ENCODE assay signal across 8 cellular contexts in genomic region chr16:74430036-74430712, GRCh38. TPM values are rescaled to one million over a fixed set of nuclear protein-coding genes. Genes with fewer than 3 reads are reported as not detected.
DNase-seq lines count a peak whose midpoint lies in the region; ATAC-seq and TF ChIP-seq lines count a peak whose summit lies in the region.
"Not testable (repeated sequence)": the region's sequence is repeated elsewhere in the genome, so short reads cannot be mapped to it uniquely, and the experiment has no call there.

No MANE protein-coding gene starts in this region.

- not testable (repeated sequence) for H3K9me2 ChIP-seq in SU-DHL-6 (replicated peaks; ENCODE audit: insufficient read depth, low read length)

- H3K4me2 ChIP-seq in SU-DHL-6 (ENCODE audit: low read depth, low read length, poor library complexity, severe bottlenecking), result not testable (repeated sequence)

- not testable (repeated sequence) for H3K36me3 ChIP-seq in SU-DHL-6 (ENCODE audit: low read length)

- DNase-seq in D341Med (ENCODE audit: low spot score), result peak; percentile 58
- DNase-seq in MV-4-11 (lab: John Stamatoyannopoulos, UW), result peak; percentile 43
- DNase-seq in activated naive CD4-positive, alpha-beta T cell treated with Interleukin-2 at 50 U/mL for 16 hours, result peak; percentile 57
- peak; percentile 42 for DNase-seq in fibroblast of villous mesenchyme (ENCODE audit: low read depth)
- peak; percentile 15 to 31 for DNase-seq in stimulated activated CD8-positive, alpha-beta memory T cell treated with anti-CD3 and anti-CD28 coated beads, Interleukin-4, amount 100 ng/mL, for 4 hours (ENCODE audit: low read depth in 2 of 2, low spot score in 1 of 2)

- H3K79me2 ChIP-seq in SU-DHL-6 (ENCODE audit: insufficient read depth, low read length), result not testable (repeated sequence)

- not testable (repeated sequence) for H3K9me3 Mint-ChIP-seq in nephron

- H3K36me3 Mint-ChIP-seq in nephron (ENCODE audit: low read depth), result not testable (repeated sequence)

- not testable (repeated sequence) for H3K4me1 Mint-ChIP-seq in nephron

- H3K4me3 ChIP-seq in SU-DHL-6 (ENCODE audit: insufficient read depth, low read length, poor library complexity, severe bottlenecking); fibroblast of villous mesenchyme (ENCODE audit: low read depth, low read length): not testable (repeated sequence)

- not testable (repeated sequence) for H3K9me3 ChIP-seq in SU-DHL-6 (ENCODE audit: insufficient read depth, low read length)

- not testable (repeated sequence) for H4K20me1 ChIP-seq in SU-DHL-6 (ENCODE audit: low read depth, low read length)

- TF ChIP-seq CTCF in SU-DHL-6 (IDR thresholded peaks at IDR 0.05; ENCODE audit: insufficient read depth, low read length, poor library complexity, severe bottlenecking), result peak; percentile 68
- TF ChIP-seq CTCF in fibroblast of villous mesenchyme (IDR thresholded peaks at IDR 0.05; ENCODE audit: insufficient read depth, low read depth, low read length), result peak; percentile 66
- TF ChIP-seq CTCF in nephron (IDR thresholded peaks at IDR 0.05; ENCODE audit: unreplicated experiment in 3 of 3), result peak; percentile 71 to 78 (median 78)

- H3F3A ChIP-seq in SU-DHL-6 (ENCODE audit: insufficient read depth), result not testable (repeated sequence)

- peak overlapping the region in 2 of 3 experiments; percentile 34 to 35 for H3K27ac Mint-ChIP-seq in nephron

- H3K27me3 Mint-ChIP-seq in nephron (ENCODE audit: low read depth), result not testable (repeated sequence)

- H3K27ac ChIP-seq in SU-DHL-6 (ENCODE audit: low read depth, low read length), result not testable (repeated sequence)

- H3K4me3 Mint-ChIP-seq in nephron, result not testable (repeated sequence)

- H3K9ac ChIP-seq in SU-DHL-6 (ENCODE audit: low read length), result not testable (repeated sequence)

- H2AFZ ChIP-seq in SU-DHL-6 (ENCODE audit: low read depth, low read length, severe bottlenecking), result not testable (repeated sequence)

- ATAC-seq in GM21619 (IDR thresholded peaks at IDR 0.05; ENCODE audit: unreplicated experiment), result peak; percentile 45

- not testable (repeated sequence) for H3K27me3 ChIP-seq in SU-DHL-6 (ENCODE audit: low read length)

RNA-seq across cellular contexts. Expression of gene CLEC18B, which starts 8.9 kb away (rescaled TPM):
- not detected in 2 replicates for total RNA-seq in fibroblast of villous mesenchyme

RNA-seq across cellular contexts. Expression of gene NPIPB15, which starts 54.1 kb away (rescaled TPM):
- total RNA-seq in fibroblast of villous mesenchyme, result 0.32 and 0.86 TPM in 2 replicates
